19 cellular contexts compared by ENCODE assay signal in genomic region chr15:45091581-45091980, GRCh38. TPM values are rescaled to one million over a fixed set of nuclear protein-coding genes. Genes with fewer than 3 reads are reported as not detected.
"Had no signal": no experiment of that assay in that cellular context is flagged by ENCODE, and none has a peak within 500 bp of the region (broad histone marks: within the 10 kb centered on the region; RNA-seq: fewer than 3 reads in every experiment).

No MANE protein-coding gene starts in this region.

- H3K4me3 ChIP-seq: colonic mucosa, gastroesophageal sphincter, prostate gland, sigmoid colon, testis had no signal

- H3K9me3 ChIP-seq: colonic mucosa, gastroesophageal sphincter, prostate gland, sigmoid colon, testis had no signal

- H3K4me1 ChIP-seq: colonic mucosa, gastroesophageal sphincter, prostate gland, sigmoid colon had no signal

- H3K27me3 ChIP-seq: colonic mucosa, sigmoid colon, testis had no signal

- DNase-seq: activated CD4-positive, alpha-beta T cell treated with anti-CD3 and anti-CD28 coated beads for 36 hours; activated naive CD4-positive, alpha-beta T cell treated with anti-CD3 and anti-CD28 coated beads for 36 hours; activated T-cell treated with anti-CD3 and anti-CD28 coated beads for 4 hours; caudate nucleus; colonic mucosa; hypothalamus; occipital lobe; stimulated activated CD4-positive, alpha-beta T cell treated with anti-CD3 and anti-CD28 coated beads, Interleukin-4, amount 100 ng/mL, for 24 hours; stimulated activated naive CD8-positive, alpha-beta T cell treated with anti-CD3 and anti-CD28 coated beads, Interleukin-15, amount 100 ng/mL, for 72 hours; T-cell; T1000; testis had no signal

- ATAC-seq: activated CD4-positive, alpha-beta T cell treated with anti-CD3 and anti-CD28 coated beads for 36 hours; activated T-helper 17 cell treated with anti-CD3 and anti-CD28 coated beads, Interleukin-2, amount 50 U/mL, for 72 hours; stimulated activated naive CD8-positive, alpha-beta T cell treated with anti-CD3 and anti-CD28 coated beads, Interleukin-15, amount 100 ng/mL, for 72 hours; T-cell had no signal

- H3K36me3 ChIP-seq: colonic mucosa, gastroesophageal sphincter, prostate gland, sigmoid colon had no signal

- H3K27ac ChIP-seq: colonic mucosa, gastroesophageal sphincter, prostate gland, sigmoid colon, testis, VCaP had no signal

RNA-seq across cellular contexts. Expression of gene DUOX2, which starts 22.4 kb away (rescaled TPM):
- total RNA-seq: activated naive CD4-positive, alpha-beta T cell treated with anti-CD3 and anti-CD28 coated beads for 36 hours; endothelial cell of umbilical vein; lung microvascular endothelial cell; occipital lobe had no signal

RNA-seq across cellular contexts. Expression of gene DUOXA2, which starts 22.5 kb away (rescaled TPM):
- total RNA-seq: activated CD4-positive, alpha-beta T cell treated with anti-CD3 and anti-CD28 coated beads for 36 hours; activated naive CD4-positive, alpha-beta T cell treated with anti-CD3 and anti-CD28 coated beads for 36 hours; endothelial cell of umbilical vein; lung microvascular endothelial cell; occipital lobe; prostate gland; T-cell had no signal
- polyA plus RNA-seq: endothelial cell of umbilical vein had no signal

RNA-seq across cellular contexts. Expression of gene DUOXA1, which starts 38.1 kb away (rescaled TPM):
- total RNA-seq: activated naive CD4-positive, alpha-beta T cell treated with anti-CD3 and anti-CD28 coated beads for 36 hours; endothelial cell of umbilical vein; lung microvascular endothelial cell had no signal

RNA-seq across cellular contexts. Expression of gene DUOX1, which starts 38.2 kb away (rescaled TPM):
- total RNA-seq: endothelial cell of umbilical vein, lung microvascular endothelial cell, occipital lobe had no signal
- polyA plus RNA-seq: endothelial cell of umbilical vein had no signal
